Comparison of ENCODE assay signal across 1 cellular context in genomic region chr6:21595265-21595950, GRCh38.
TF ChIP-seq lines count a peak whose summit lies in the region.

No MANE protein-coding gene starts in this region.

TF ChIP-seq in H1, 55 proteins besides CTCF, POLR2A, EP300 and RAD21 (continued from another document):
- TF ChIP-seq ATF3 (IDR thresholded peaks at IDR 0.05; ENCODE audit: insufficient read depth, low read depth, low read length) (no peak), RBBP5 (IDR thresholded peaks at IDR 0.05; ENCODE audit: borderline replicate concordance, low read depth, low read length) (peak; percentile 38; the same call in 1 of the 2 replicates), CHD2 (IDR thresholded peaks at IDR 0.05; ENCODE audit: low read length) (no peak), POLR2AphosphoS5 (IDR thresholded peaks at IDR 0.05; ENCODE audit: low read depth, low read length) (0 out of 2 replicates have a peak, but pooled peaks have one; percentile 58), CHD1 (IDR thresholded peaks at IDR 0.05; ENCODE audit: low read depth, low read length) (no peak), GTF2F1 (IDR thresholded peaks at IDR 0.05; ENCODE audit: borderline replicate concordance, low read depth, low read length) (no peak), HDAC6 (IDR thresholded peaks at IDR 0.05; ENCODE audit: low read depth, low read length) (no peak), SIN3A (conservative IDR thresholded peaks at IDR 0.05 in 1 of 2, IDR thresholded peaks at IDR 0.05 in 1 of 2; ENCODE audit: low read depth in 1 of 2, low read length in 2 of 2) (no peak), TAF1 (IDR thresholded peaks at IDR 0.05; ENCODE audit: low read depth, low read length) (peak; percentile 15; the same call in 1 of the 2 replicates), BCL11A (IDR thresholded peaks at IDR 0.05; ENCODE audit: low read depth in 2 of 2, low read length in 2 of 2) (no peak), PHF8 (conservative IDR thresholded peaks at IDR 0.05; ENCODE audit: low read depth, low read length) (no peak; the same call in 1 of the 2 replicates), KDM5A (IDR thresholded peaks at IDR 0.05; ENCODE audit: low read length) (no peak), GABPA (IDR thresholded peaks at IDR 0.05; ENCODE audit: borderline replicate concordance, insufficient read depth, low read length) (no peak), RFX5 (IDR thresholded peaks at IDR 0.05; ENCODE audit: borderline replicate concordance, low read depth, low read length) (no peak)
